Comparison of ENCODE assay signal across 12 cellular contexts in genomic region chr3:117548600-117548999, GRCh38.
"Had no signal": no experiment of that assay in that cellular context is flagged by ENCODE, and none has a peak within 500 bp of the region (broad histone marks: within the 10 kb centered on the region; RNA-seq: fewer than 3 reads in every experiment).

No MANE protein-coding gene starts in this region.

- H3K4me1 ChIP-seq: heart right ventricle, left lung, transverse colon had no signal

- H3K4me3 ChIP-seq: heart right ventricle, left lung, transverse colon had no signal

- H3K9me3 ChIP-seq: heart right ventricle, left lung, transverse colon had no signal

- FAIRE-seq: frontal cortex, small intestine, TTC549 had no signal

- ATAC-seq: activated naive CD4-positive, alpha-beta T cell treated with anti-CD3 and anti-CD28 coated beads, Interleukin-2, amount 50 U/mL, for 72 hours; heart right ventricle; stimulated activated memory B cell treated with anti-CD40 and anti-IgM and Interleukin-4, amounts not matched to agents 10 μg/mL and 1 μg/mL and 100 μg/mL, for 72 hours; T-helper 17 cell had no signal

- H3K36me3 ChIP-seq: heart right ventricle, left lung, transverse colon had no signal

- H3K27me3 ChIP-seq: heart right ventricle, left lung, transverse colon had no signal

- DNase-seq: activated CD4-positive, alpha-beta T cell treated with anti-CD3 and anti-CD28 coated beads, Interleukin-2, amount 50 U/mL, for 4 hours; activated T-cell treated with anti-CD3 and anti-CD28 coated beads, Interleukin-2, amount 50 U/mL, for 1 hour; endodermal cell; heart right ventricle; left lung; small intestine; T-helper 17 cell; transverse colon had no signal

- H3K27ac ChIP-seq: heart right ventricle, left lung, transverse colon had no signal
